Comparison of ENCODE assay signal across 9 cellular contexts in the genomic region with DNA sequence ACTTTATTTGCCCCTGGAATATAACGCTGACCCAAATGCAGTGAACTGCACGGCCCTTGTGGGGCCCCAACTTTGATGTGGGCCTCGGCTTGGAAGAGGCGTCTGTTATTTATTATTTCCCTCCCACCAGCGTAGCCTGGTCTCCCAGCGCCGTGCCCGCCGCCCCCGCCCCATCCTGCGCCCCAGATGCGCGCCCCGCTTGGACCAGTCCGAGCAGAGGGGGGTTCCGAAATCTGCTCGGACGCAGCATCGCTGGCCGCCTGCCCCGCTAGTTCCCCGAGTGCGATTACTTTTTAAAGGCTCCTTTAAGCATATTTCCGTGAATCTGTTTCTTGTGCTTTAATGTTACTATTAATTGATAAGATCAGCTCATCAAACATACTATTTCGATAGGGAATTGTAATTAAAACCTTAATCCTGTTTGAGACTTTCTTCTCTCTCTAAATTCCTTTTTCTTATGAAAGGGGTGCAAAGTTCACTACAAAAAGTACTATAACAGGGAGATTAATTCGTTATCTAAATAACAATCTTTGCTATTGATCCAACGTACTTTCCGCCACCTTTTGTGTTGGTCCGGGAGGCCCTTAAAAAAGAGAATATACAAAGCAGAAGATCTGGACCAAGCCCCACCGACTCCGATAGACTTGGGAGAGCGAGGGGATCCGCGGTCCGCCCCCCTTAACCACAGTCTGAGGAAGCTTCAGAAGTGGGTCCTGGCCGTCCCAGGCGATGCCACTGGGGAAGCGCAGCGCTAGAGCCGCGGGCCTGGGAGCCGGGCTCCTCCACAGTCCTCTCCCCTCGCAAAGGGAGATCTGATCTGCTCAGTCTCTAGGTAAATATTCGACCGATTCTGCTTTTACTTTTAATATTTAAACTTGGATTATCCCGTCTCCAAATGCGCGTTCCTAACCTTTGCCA. TPM values are rescaled to one million over a fixed set of nuclear protein-coding genes. Genes with fewer than 3 reads are reported as not detected.
DNase-seq lines count a peak whose midpoint lies in the region; ATAC-seq and TF ChIP-seq lines count a peak whose summit lies in the region.
"Had no signal": no experiment of that assay in that cellular context is flagged by ENCODE, and none has a peak within 500 bp of the region (broad histone marks: within the 10 kb centered on the region; RNA-seq: fewer than 3 reads in every experiment).

No MANE protein-coding gene starts in this region.

- H3K4me3 ChIP-seq in suprapubic skin: peak overlapping the region; percentile 40

- TF ChIP-seq EP300 in suprapubic skin (IDR thresholded peaks at IDR 0.05): no peak

- no peak for TF ChIP-seq POLR2A in suprapubic skin (IDR thresholded peaks at IDR 0.05)

- peaks cover 4% of the 10 kb centered on the region for H3K36me3 Mint-ChIP-seq in activated naive CD4-positive, alpha-beta T cell treated with anti-CD3 and anti-CD28 coated beads, Interleukin-2, amount 10 ng/mL, durations not matched to agents 7 days and 5 days
- H3K36me3 Mint-ChIP-seq in T-helper 17 cell (ENCODE audit: low read depth): peaks cover 11% of the 10 kb centered on the region
- H3K36me3 Mint-ChIP-seq in activated CD4-positive, alpha-beta memory T cell treated with anti-CD3 and anti-CD28 coated beads, Interleukin-2, amount 10 ng/mL, durations not matched to agents 7 days and 5 days (ENCODE audit: low read depth): no peaks in the 10 kb centered on the region

- peak overlapping the region; percentile 53 for H3K27ac Mint-ChIP-seq in activated naive CD4-positive, alpha-beta T cell treated with anti-CD3 and anti-CD28 coated beads, Interleukin-2, amount 10 ng/mL, durations not matched to agents 7 days and 5 days
- H3K27ac Mint-ChIP-seq in T-helper 17 cell: no peak overlapping the region
- no peak overlapping the region for H3K27ac Mint-ChIP-seq in activated CD4-positive, alpha-beta memory T cell treated with anti-CD3 and anti-CD28 coated beads, Interleukin-2, amount 10 ng/mL, durations not matched to agents 7 days and 5 days

- peaks cover 17% of the 10 kb centered on the region for H3K4me1 Mint-ChIP-seq in activated naive CD4-positive, alpha-beta T cell treated with anti-CD3 and anti-CD28 coated beads, Interleukin-2, amount 10 ng/mL, durations not matched to agents 7 days and 5 days
- peaks cover 25% of the 10 kb centered on the region for H3K4me1 Mint-ChIP-seq in T-helper 17 cell
- peaks cover 16% of the 10 kb centered on the region for H3K4me1 Mint-ChIP-seq in activated CD4-positive, alpha-beta memory T cell treated with anti-CD3 and anti-CD28 coated beads, Interleukin-2, amount 10 ng/mL, durations not matched to agents 7 days and 5 days

- peaks cover 99% of the 10 kb centered on the region for H3K27me3 Mint-ChIP-seq in activated naive CD4-positive, alpha-beta T cell treated with anti-CD3 and anti-CD28 coated beads, Interleukin-2, amount 10 ng/mL, durations not matched to agents 7 days and 5 days
- H3K27me3 Mint-ChIP-seq in T-helper 17 cell: peaks cover 90% of the 10 kb centered on the region
- peaks cover 85% of the 10 kb centered on the region for H3K27me3 Mint-ChIP-seq in activated CD4-positive, alpha-beta memory T cell treated with anti-CD3 and anti-CD28 coated beads, Interleukin-2, amount 10 ng/mL, durations not matched to agents 7 days and 5 days

- no peak for DNase-seq in activated naive CD4-positive, alpha-beta T cell treated with anti-CD3 and anti-CD28 coated beads, Interleukin-2, amount 10 ng/mL, durations not matched to agents 7 days and 5 days
- DNase-seq in activated naive CD4-positive, alpha-beta T cell treated with Interleukin-2 at 50 U/mL for 16 hours: no peak
- DNase-seq in T-helper 17 cell (no peak), inferior parietal cortex (ENCODE audit: extremely low spot score) (peak; percentile 46), suprapubic skin (ENCODE audit: low spot score in 2 of 2) (no peak), ACHN (no peak)
- DNase-seq in activated CD4-positive, alpha-beta memory T cell treated with anti-CD3 and anti-CD28 coated beads, Interleukin-2, amount 10 ng/mL, durations not matched to agents 7 days and 5 days: no peak

- no peaks in the 10 kb centered on the region for H3K9me3 ChIP-seq in T-helper 17 cell (ENCODE audit: control insufficient read depth, low read length, poor library complexity, severe bottlenecking)
- no peaks in the 10 kb centered on the region for H3K9me3 ChIP-seq in suprapubic skin

- ATAC-seq in T-helper 17 cell: no peak
- ATAC-seq in HG03097 (IDR thresholded peaks at IDR 0.05; ENCODE audit: low FRiP score, unreplicated experiment): no peak

- POLR2A ChIA-PET in activated CD4-positive, alpha-beta memory T cell treated with anti-CD3 and anti-CD28 coated beads, Interleukin-2, amount 10 ng/mL, durations not matched to agents 7 days and 5 days (lab: Charles Lee): interaction anchor here (1.0 to 1.4 kb wide), 2 partner anchors 10 to 16 kb away, joined by 3 to 4 read pairs; partner anchors contain the start of gene POU3F2

- CTCF ChIA-PET in activated naive CD4-positive, alpha-beta T cell treated with anti-CD3 and anti-CD28 coated beads, Interleukin-2, amount 10 ng/mL, durations not matched to agents 7 days and 5 days (lab: Charles Lee): interaction anchor here (1.0 to 1.3 kb wide), 3 partner anchors 9 to 1348 kb away, joined by 3 to 6 read pairs (median 3); no protein-coding TSS in a partner anchor
- CTCF ChIA-PET in activated CD4-positive, alpha-beta memory T cell treated with anti-CD3 and anti-CD28 coated beads, Interleukin-2, amount 10 ng/mL, durations not matched to agents 7 days and 5 days (lab: Charles Lee): interaction anchor here (1.0 to 1.8 kb wide), 3 partner anchors 75 to 1119 kb away, joined by 3 to 4 read pairs (median 3); no protein-coding TSS in a partner anchor

- peaks cover 100% of the 10 kb centered on the region for H3K27me3 ChIP-seq in suprapubic skin

- H3K4me3 Mint-ChIP-seq in activated naive CD4-positive, alpha-beta T cell treated with anti-CD3 and anti-CD28 coated beads, Interleukin-2, amount 10 ng/mL, durations not matched to agents 7 days and 5 days: no peak overlapping the region
- H3K4me3 Mint-ChIP-seq in T-helper 17 cell: peak overlapping the region; percentile 59
- H3K4me3 Mint-ChIP-seq in activated CD4-positive, alpha-beta memory T cell treated with anti-CD3 and anti-CD28 coated beads, Interleukin-2, amount 10 ng/mL, durations not matched to agents 7 days and 5 days: no peak overlapping the region

- TF ChIP-seq CTCF in suprapubic skin (IDR thresholded peaks at IDR 0.05): no peak

- no peaks in the 10 kb centered on the region for H3K9me3 Mint-ChIP-seq in activated naive CD4-positive, alpha-beta T cell treated with anti-CD3 and anti-CD28 coated beads, Interleukin-2, amount 10 ng/mL, durations not matched to agents 7 days and 5 days
- H3K9me3 Mint-ChIP-seq in activated CD4-positive, alpha-beta memory T cell treated with anti-CD3 and anti-CD28 coated beads, Interleukin-2, amount 10 ng/mL, durations not matched to agents 7 days and 5 days: no peaks in the 10 kb centered on the region

- H3K36me3 ChIP-seq in suprapubic skin: no peaks in the 10 kb centered on the region

- peaks cover 35% of the 10 kb centered on the region for H3K4me1 ChIP-seq in suprapubic skin

- in situ Hi-C loops in ACHN (cut with HindIII; ENCODE audit: low pct_ligation_motif_present, low pct_unique_long_range_greater_than_20kb, low sequenced_read_pairs): no loop called here

- H3K27ac ChIP-seq in suprapubic skin: no peak overlapping the region

- WGBS in suprapubic skin: 13% methylated on average over 37 of the region's 48 CpGs

RNA-seq across cellular contexts. Expression of gene POU3F2, which starts 10.1 kb away (rescaled TPM):
- total RNA-seq in T-helper 17 cell (not detected), suprapubic skin (not detected)
- total RNA-seq in activated CD4-positive, alpha-beta memory T cell treated with anti-CD3 and anti-CD28 coated beads, Interleukin-2, amount 10 ng/mL, durations not matched to agents 7 days and 5 days: not detected
- total RNA-seq: pulmonary artery endothelial cell had no signal
